In genomic region chr17:8949061-8949622, GRCh38 we compare ENCODE assay signal across 15 cellular contexts. TPM values are rescaled to one million over a fixed set of nuclear protein-coding genes. Genes with fewer than 3 reads are reported as not detected.
DNase-seq lines count a peak whose midpoint lies in the region; ATAC-seq lines count a peak whose summit lies in the region.
"Had no signal": no experiment of that assay in that cellular context is flagged by ENCODE, and none has a peak within 500 bp of the region (broad histone marks: within the 10 kb centered on the region; RNA-seq: fewer than 3 reads in every experiment).

No MANE protein-coding gene starts in this region.

- ATAC-seq in GM18868 (IDR thresholded peaks at IDR 0.05; ENCODE audit: unreplicated experiment) (peak; percentile 64), naive B cell (ENCODE audit: low read depth in 2 of 2) (no peak), GM19452 (IDR thresholded peaks at IDR 0.05; ENCODE audit: unreplicated experiment) (no peak)
- peak; percentile 52 for ATAC-seq in activated CD8-positive, alpha-beta T cell treated with anti-CD3 and anti-CD28 coated beads, Interleukin-2, amount 10 ng/mL, durations not matched to agents 7 days and 5 days
- ATAC-seq: Panc1 had no signal

- peak overlapping the region; percentile 64 for H3K27ac Mint-ChIP-seq in activated CD8-positive, alpha-beta T cell treated with anti-CD3 and anti-CD28 coated beads, Interleukin-2, amount 10 ng/mL, durations not matched to agents 7 days and 5 days
- peak overlapping the region; percentile 7 to 83 (median 22) for H3K27ac Mint-ChIP-seq in naive B cell
- H3K27ac Mint-ChIP-seq: brain, HFFc6 had no signal

- peaks cover 10% of the 10 kb centered on the region for H3K9me3 Mint-ChIP-seq in activated CD8-positive, alpha-beta T cell treated with anti-CD3 and anti-CD28 coated beads, Interleukin-2, amount 10 ng/mL, durations not matched to agents 7 days and 5 days (ENCODE audit: insufficient read depth)
- no peaks in the 10 kb centered on the region for H3K9me3 Mint-ChIP-seq in naive B cell

- POLR2A ChIA-PET in activated CD8-positive, alpha-beta T cell treated with anti-CD3 and anti-CD28 coated beads, Interleukin-2, amount 10 ng/mL, durations not matched to agents 7 days and 5 days (lab: Charles Lee): interaction anchor here (0.6 to 2.0 kb wide), 7 partner anchors 8 to 90 kb away, joined by 3 to 11 read pairs (median 4); partner anchors contain the start of gene PIK3R5

- DNase-seq in activated CD8-positive, alpha-beta memory T cell treated with anti-CD3 and anti-CD28 coated beads for 24 hours: peak; percentile 73
- DNase-seq in activated CD8-positive, alpha-beta memory T cell treated with anti-CD3 and anti-CD28 coated beads, Interleukin-2, amount 50 U/mL, for 4 hours: no peak
- no peak for DNase-seq in activated CD8-positive, alpha-beta T cell treated with anti-CD3 and anti-CD28 coated beads, Interleukin-2, amount 10 ng/mL, durations not matched to agents 7 days and 5 days
- no peak for DNase-seq in naive B cell
- DNase-seq in NCI-H226: no peak
- DNase-seq in dedifferentiated amniotic fluid mesenchymal stem cell (ENCODE audit: extremely low spot score): no peak
- DNase-seq: effector CD8-positive, alpha-beta T cell; HFFc6; NCI-H1436 treated with DMSO at 0.1 percent for 48 hours; NCI-H524 had no signal

- H3K36me3 Mint-ChIP-seq in activated CD8-positive, alpha-beta T cell treated with anti-CD3 and anti-CD28 coated beads, Interleukin-2, amount 10 ng/mL, durations not matched to agents 7 days and 5 days (ENCODE audit: low read depth): peaks cover 82% of the 10 kb centered on the region
- H3K36me3 Mint-ChIP-seq in naive B cell: peaks cover 21 to 24% of the 10 kb centered on the region in 2 donors
- H3K36me3 Mint-ChIP-seq: brain had no signal

- H3K4me3 Mint-ChIP-seq in activated CD8-positive, alpha-beta T cell treated with anti-CD3 and anti-CD28 coated beads, Interleukin-2, amount 10 ng/mL, durations not matched to agents 7 days and 5 days: peak overlapping the region; percentile 22
- peak overlapping the region in 1 of 8 donors; percentile 64 for H3K4me3 Mint-ChIP-seq in naive B cell
- H3K4me3 Mint-ChIP-seq: brain, HFFc6 had no signal

- H3K4me1 Mint-ChIP-seq in activated CD8-positive, alpha-beta T cell treated with anti-CD3 and anti-CD28 coated beads, Interleukin-2, amount 10 ng/mL, durations not matched to agents 7 days and 5 days (ENCODE audit: low read depth): peaks cover 93% of the 10 kb centered on the region
- H3K4me1 Mint-ChIP-seq in naive B cell: peaks cover 54 to 82% (median 73%) of the 10 kb centered on the region in 3 donors
- H3K4me1 Mint-ChIP-seq: brain had no signal

- no peaks in the 10 kb centered on the region for H3K27me3 Mint-ChIP-seq in activated CD8-positive, alpha-beta T cell treated with anti-CD3 and anti-CD28 coated beads, Interleukin-2, amount 10 ng/mL, durations not matched to agents 7 days and 5 days (ENCODE audit: low read depth)
- no peaks in the 10 kb centered on the region for H3K27me3 Mint-ChIP-seq in naive B cell

- CTCF ChIA-PET in activated CD8-positive, alpha-beta T cell treated with anti-CD3 and anti-CD28 coated beads, Interleukin-2, amount 10 ng/mL, durations not matched to agents 7 days and 5 days (lab: Charles Lee): interaction anchor here (0.9 to 2.4 kb wide), 7 partner anchors 8 to 49 kb away, joined by 3 to 15 read pairs (median 4); no protein-coding TSS in a partner anchor

RNA-seq across cellular contexts. Expression of gene PIK3R5, which starts 16.4 kb away (rescaled TPM):
- 10 to 100 TPM; 73.9 to 77.9 TPM for total RNA-seq in activated CD8-positive, alpha-beta T cell treated with anti-CD3 and anti-CD28 coated beads, Interleukin-2, amount 10 ng/mL, durations not matched to agents 7 days and 5 days
- polyA plus RNA-seq in naive B cell (ENCODE audit: low read depth in 6 of 6): 10 to 100 TPM in 3 of 6 donors, 1 to 10 TPM in 3; 9.7 to 24.8 (median 11.7) TPM
- total RNA-seq: fibroblast of villous mesenchyme, HFFc6 had no signal

Comparison
In these comparisons a context has a peak if more than half of its experiments do, and no peak if none do; other contexts are left out.
1. ATAC-seq: peak in GM18868 (single experiment) and activated CD8-positive, alpha-beta T cell treated with anti-CD3 and anti-CD28 coated beads, Interleukin-2, amount 10 ng/mL, durations not matched to agents 7 days and 5 days (single experiment); none in naive B cell (0 of 2) and GM19452 (single experiment).